ENCODE assay signal across 23 cellular contexts in genomic region chr1:21050031-21050430, GRCh38.
A peak's percentile ranks its signal among the peaks of the same experiment; 100 is the strongest.
DNase-seq lines count a peak whose midpoint lies in the region; ATAC-seq, FAIRE-seq and TF ChIP-seq lines count a peak whose summit lies in the region.
"Had no signal": no experiment of that assay in that cellular context is flagged by ENCODE, and none has a peak within 500 bp of the region (broad histone marks: within the 10 kb centered on the region; RNA-seq: fewer than 3 reads in every experiment).

No MANE protein-coding gene starts in this region.

- FAIRE-seq in G401.6 (lab: Jason Lieb, UNC): peak; percentile 34
- FAIRE-seq in RCC 7860 (lab: Jason Lieb, UNC): no peak

- ATAC-seq in WTC11: no peak
- ATAC-seq: activated T-cell treated with anti-CD3 and anti-CD28 coated beads, Interleukin-2, amount 50 U/mL, for 4 hours; body of pancreas; left ventricle myocardium superior had no signal

- no peaks in the 10 kb centered on the region for H3K27me3 Mint-ChIP-seq in WTC11 (ENCODE audit: low read depth)
- H3K27me3 Mint-ChIP-seq: activated naive CD4-positive, alpha-beta T cell treated with anti-CD3 and anti-CD28 coated beads, Interleukin-2, amount 10 ng/mL, durations not matched to agents 7 days and 5 days had no signal

- no peak overlapping the region for H3K4me3 ChIP-seq in fibroblast of mammary gland (ENCODE audit: control insufficient read depth, low read depth, low read length)
- H3K4me3 ChIP-seq: body of pancreas, PC-9, SJSA1, skin epidermis, stomach had no signal

- POLR2A ChIA-PET in WTC11 (lab: Charles Lee): no interaction called here

- H3K4me3 Mint-ChIP-seq in WTC11: no peak overlapping the region
- H3K4me3 Mint-ChIP-seq: activated naive CD4-positive, alpha-beta T cell treated with anti-CD3 and anti-CD28 coated beads, Interleukin-2, amount 10 ng/mL, durations not matched to agents 7 days and 5 days; activated T-cell treated with anti-CD3 and anti-CD28 coated beads, Interleukin-2, amount 50 U/mL, for 4 hours; T-helper 2 cell treated with Interferon-gamma antibody and Interleukin-4, amounts not matched to agents 5 μg/mL and 100 μg/mL, for 36 hours had no signal

- CTCF ChIA-PET in WTC11 (lab: Charles Lee): no interaction called here

- H3K36me3 Mint-ChIP-seq in WTC11: peaks cover 19% of the 10 kb centered on the region

- TF ChIP-seq CTCF in WTC11 (IDR thresholded peaks at IDR 0.05) (no peak), fibroblast of mammary gland (conservative IDR thresholded peaks at IDR 0.05; ENCODE audit: control insufficient read depth, insufficient read depth, low read depth, low read length) (no peak)

- H3K4me1 Mint-ChIP-seq in WTC11: peaks cover 8% of the 10 kb centered on the region; the same call in 1 of the 2 replicates
- H3K4me1 Mint-ChIP-seq: activated naive CD4-positive, alpha-beta T cell treated with anti-CD3 and anti-CD28 coated beads, Interleukin-2, amount 10 ng/mL, durations not matched to agents 7 days and 5 days had no signal

- DNase-seq in WTC11 (ENCODE audit: low spot score) (no peak), fibroblast of mammary gland (ENCODE audit: low read depth) (peak; percentile 79), non-pigmented ciliary epithelial cell (ENCODE audit: low read depth) (peak; percentile 56), RCC 7860 (ENCODE audit: low spot score) (no peak), LoVo (ENCODE audit: low spot score) (no peak), SW 1271 (lab: John Stamatoyannopoulos, UW) (no peak)
- DNase-seq in activated CD4-positive, alpha-beta T cell treated with anti-CD3 and anti-CD28 coated beads, Interleukin-2, amount 50 U/mL, for 48 hours: no peak
- DNase-seq: activated naive CD4-positive, alpha-beta T cell treated with anti-CD3 and anti-CD28 coated beads, Interleukin-2, amount 10 ng/mL, durations not matched to agents 7 days and 5 days; activated T-cell treated with anti-CD3 and anti-CD28 coated beads, Interleukin-2, amount 50 U/mL, for 4 hours; AML-193; body of pancreas; DMS79 treated with DMSO at 0.1 percent for 48 hours; Kasumi-1; left ventricle myocardium superior; NCI-H1417 treated with DMSO at 0.1 percent for 48 hours; PC-9; stimulated activated CD4-positive, alpha-beta T cell treated with anti-CD3 and anti-CD28 coated beads, Interleukin-2, amount 100 ng/mL, for 48 hours; stomach; trophoblast cell had no signal

- H3K9me3 Mint-ChIP-seq in WTC11: peaks cover 10% of the 10 kb centered on the region
- H3K9me3 Mint-ChIP-seq: activated naive CD4-positive, alpha-beta T cell treated with anti-CD3 and anti-CD28 coated beads, Interleukin-2, amount 10 ng/mL, durations not matched to agents 7 days and 5 days; activated T-cell treated with anti-CD3 and anti-CD28 coated beads, Interleukin-2, amount 50 U/mL, for 4 hours; T-helper 2 cell treated with Interferon-gamma antibody and Interleukin-4, amounts not matched to agents 5 μg/mL and 100 μg/mL, for 36 hours had no signal

- peak overlapping the region; percentile 59; the same call in 1 of the 2 replicates for H3K27ac Mint-ChIP-seq in WTC11
- H3K27ac Mint-ChIP-seq: activated naive CD4-positive, alpha-beta T cell treated with anti-CD3 and anti-CD28 coated beads, Interleukin-2, amount 10 ng/mL, durations not matched to agents 7 days and 5 days; T-helper 2 cell treated with Interferon-gamma antibody and Interleukin-4, amounts not matched to agents 5 μg/mL and 100 μg/mL, for 36 hours had no signal

TF ChIP-seq in WTC11, 78 proteins besides CTCF, POLR2A, EP300 and RAD21:
- TF ChIP-seq ATF1 (CRISPR knock-in tag; IDR thresholded peaks at IDR 0.05) (no peak), HMGXB4 (CRISPR knock-in tag; IDR thresholded peaks at IDR 0.05) (no peak), ZNF396 (CRISPR knock-in tag; IDR thresholded peaks at IDR 0.05; ENCODE audit: borderline replicate concordance) (no peak), TCF7 (CRISPR knock-in tag; IDR thresholded peaks at IDR 0.05; ENCODE audit: low read depth) (no peak), PRDM15 (CRISPR knock-in tag; IDR thresholded peaks at IDR 0.05) (no peak), FOXP1 (CRISPR knock-in tag; IDR thresholded peaks at IDR 0.05; ENCODE audit: borderline replicate concordance) (no peak), TEAD4 (CRISPR knock-in tag; IDR thresholded peaks at IDR 0.05) (no peak), E2F1 (CRISPR knock-in tag; IDR thresholded peaks at IDR 0.05) (no peak), ZNF423 (CRISPR knock-in tag; IDR thresholded peaks at IDR 0.05) (no peak)

Comparison
In these comparisons a context has a peak if more than half of its experiments do, and no peak if none do; other contexts are left out.
1. DNase-seq: peak in fibroblast of mammary gland (single experiment) and non-pigmented ciliary epithelial cell (single experiment); none in WTC11 (single experiment), RCC 7860 (single experiment), LoVo (single experiment), SW 1271 (0 of 2) and activated CD4-positive, alpha-beta T cell treated with anti-CD3 and anti-CD28 coated beads, Interleukin-2, amount 50 U/mL, for 48 hours (0 of 2).